In genomic region chr15:76327191-76328105, GRCh38 we compare ENCODE assay signal across 1 cellular context.
TF ChIP-seq lines count a peak whose summit lies in the region.

No MANE protein-coding gene starts in this region.

TF ChIP-seq in HepG2, 621 proteins besides CTCF, POLR2A, EP300 and RAD21:
- TF ChIP-seq SP5 (CRISPR knock-in tag; IDR thresholded peaks at IDR 0.05; ENCODE audit: borderline replicate concordance, low read depth) (no peak), ZNF468 (CRISPR knock-in tag; IDR thresholded peaks at IDR 0.05) (no peak), TSC22D2 (CRISPR knock-in tag; IDR thresholded peaks at IDR 0.05; ENCODE audit: borderline replicate concordance) (no peak), CCDC6 (CRISPR knock-in tag; IDR thresholded peaks at IDR 0.05) (no peak), ZNF263 (CRISPR knock-in tag; IDR thresholded peaks at IDR 0.05) (peak; percentile 38; the same call in 1 of the 2 replicates), ZNF101 (CRISPR knock-in tag; IDR thresholded peaks at IDR 0.05; ENCODE audit: borderline replicate concordance, low read depth) (no peak), SRSF1 (optimal IDR thresholded peaks at IDR 0.05; ENCODE audit: low read depth, low read length) (no peak), ZNF362 (CRISPR knock-in tag; IDR thresholded peaks at IDR 0.05; ENCODE audit: borderline replicate concordance) (0 out of 2 replicates have a peak, but pooled peaks have one; percentile 33), LBX2 (CRISPR knock-in tag; IDR thresholded peaks at IDR 0.05; ENCODE audit: borderline replicate concordance) (no peak), STAT6 (CRISPR knock-in tag; IDR thresholded peaks at IDR 0.05; ENCODE audit: borderline replicate concordance) (no peak)
